ENCODE assay signal across 27 cellular contexts in genomic region chr2:55423303-55423702, GRCh38.
"Had no signal": no experiment of that assay in that cellular context is flagged by ENCODE, and none has a peak within 500 bp of the region (broad histone marks: within the 10 kb centered on the region; RNA-seq: fewer than 3 reads in every experiment).

No MANE protein-coding gene starts in this region.

- H3K4me3 ChIP-seq: colonic mucosa, esophagus squamous epithelium, gastrocnemius medialis, heart right ventricle, left lung, lower lobe of right lung, mucosa of descending colon had no signal

- H3K4me3 Mint-ChIP-seq: effector memory CD8-positive, alpha-beta T cell; endodermal cell; mesothelial cell of epicardium had no signal

- H3K36me3 ChIP-seq: colonic mucosa, esophagus squamous epithelium, gastrocnemius medialis, heart right ventricle, left lung, lower lobe of right lung had no signal

- FAIRE-seq: endometrium, islet of Langerhans, keratinocyte had no signal

- H3K27ac Mint-ChIP-seq: effector memory CD8-positive, alpha-beta T cell; endodermal cell; mesothelial cell of epicardium had no signal

- H3K27me3 ChIP-seq: colonic mucosa, dorsolateral prefrontal cortex, esophagus squamous epithelium, gastrocnemius medialis, heart right ventricle, left lung had no signal

- ATAC-seq: effector memory CD8-positive, alpha-beta T cell; esophagus mucosa; gastrocnemius medialis; heart right ventricle; left cardiac atrium; left lung; left ventricle myocardium superior; lower lobe of right lung; mucosa of descending colon had no signal

- H3K9me3 Mint-ChIP-seq: effector memory CD8-positive, alpha-beta T cell; endodermal cell; mesothelial cell of epicardium; naive B cell had no signal

- H3K9me3 ChIP-seq: colonic mucosa, esophagus squamous epithelium, gastrocnemius medialis, heart right ventricle, left lung, lower lobe of right lung, mucosa of descending colon had no signal

- H3K4me1 ChIP-seq: colonic mucosa had no signal

- DNase-seq: colonic mucosa; cortex of kidney; dorsolateral prefrontal cortex; effector CD8-positive, alpha-beta T cell; effector memory CD8-positive, alpha-beta T cell; endodermal cell; erythroblast; esophagus squamous epithelium; foreskin fibroblast; gastrocnemius medialis; glutamatergic neuron; head of caudate nucleus; heart right ventricle; hippocampal formation; left cardiac atrium; left lung; left ventricle myocardium superior; lower lobe of right lung; mesenchymal stem cell; mucosa of descending colon; naive B cell had no signal

- H3K36me3 Mint-ChIP-seq: mesothelial cell of epicardium, naive B cell had no signal

- H3K27ac ChIP-seq: colonic mucosa, epithelial cell of prostate, esophagus squamous epithelium, gastrocnemius medialis, heart right ventricle, left lung, lower lobe of right lung had no signal
